Comparison of ENCODE assay signal across 2 cellular contexts in genomic region chr7:130286881-130287280, GRCh38.
TF ChIP-seq lines count a peak whose summit lies in the region.

No MANE protein-coding gene starts in this region.

TF ChIP-seq in IMR-90, 13 proteins besides CTCF, POLR2A, EP300 and RAD21:
- TF ChIP-seq RCOR1 (IDR thresholded peaks at IDR 0.05; ENCODE audit: insufficient replicate concordance, low read length) (no peak), BHLHE40 (IDR thresholded peaks at IDR 0.05; ENCODE audit: low read depth, low read length) (no peak), CHD1 (IDR thresholded peaks at IDR 0.05; ENCODE audit: low read depth, low read length) (no peak), SMC3 (IDR thresholded peaks at IDR 0.05; ENCODE audit: low read depth, low read length) (no peak), CEBPB (IDR thresholded peaks at IDR 0.05; ENCODE audit: low read depth, low read length) (no peak)

TF ChIP-seq in H1, 55 proteins besides CTCF, POLR2A, EP300 and RAD21:
- TF ChIP-seq, protein P1, sequence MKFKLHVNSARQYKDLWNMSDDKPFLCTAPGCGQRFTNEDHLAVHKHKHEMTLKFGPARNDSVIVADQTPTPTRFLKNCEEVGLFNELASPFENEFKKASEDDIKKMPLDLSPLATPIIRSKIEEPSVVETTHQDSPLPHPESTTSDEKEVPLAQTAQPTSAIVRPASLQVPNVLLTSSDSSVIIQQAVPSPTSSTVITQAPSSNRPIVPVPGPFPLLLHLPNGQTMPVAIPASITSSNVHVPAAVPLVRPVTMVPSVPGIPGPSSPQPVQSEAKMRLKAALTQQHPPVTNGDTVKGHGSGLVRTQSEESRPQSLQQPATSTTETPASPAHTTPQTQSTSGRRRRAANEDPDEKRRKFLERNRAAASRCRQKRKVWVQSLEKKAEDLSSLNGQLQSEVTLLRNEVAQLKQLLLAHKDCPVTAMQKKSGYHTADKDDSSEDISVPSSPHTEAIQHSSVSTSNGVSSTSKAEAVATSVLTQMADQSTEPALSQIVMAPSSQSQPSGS (IDR thresholded peaks at IDR 0.05; ENCODE audit: low read length): no peak
- TF ChIP-seq POU5F1 (IDR thresholded peaks at IDR 0.05; ENCODE audit: low read depth, low read length) (no peak), MAFK (IDR thresholded peaks at IDR 0.05; ENCODE audit: low read depth, low read length) (no peak), KDM5A (IDR thresholded peaks at IDR 0.05; ENCODE audit: low read length) (no peak), NRF1 (IDR thresholded peaks at IDR 0.05; ENCODE audit: low read depth, low read length) (no peak), RFX5 (IDR thresholded peaks at IDR 0.05; ENCODE audit: borderline replicate concordance, low read depth, low read length) (no peak), TEAD4 (IDR thresholded peaks at IDR 0.05; ENCODE audit: low read depth, low read length) (no peak), GTF2F1 (IDR thresholded peaks at IDR 0.05; ENCODE audit: borderline replicate concordance, low read depth, low read length) (no peak), ASH2L (IDR thresholded peaks at IDR 0.05; ENCODE audit: low read length) (no peak), SAP30 (IDR thresholded peaks at IDR 0.05; ENCODE audit: insufficient read depth, insufficient replicate concordance, low read length) (no peak), RBBP5 (IDR thresholded peaks at IDR 0.05; ENCODE audit: borderline replicate concordance, low read depth, low read length) (no peak), CBX8 (IDR thresholded peaks at IDR 0.05; ENCODE audit: borderline replicate concordance, low read depth, low read length) (no peak), CTBP2 (IDR thresholded peaks at IDR 0.05; ENCODE audit: borderline replicate concordance, insufficient read depth, insufficient read length, low read length) (no peak), CREB1 (IDR thresholded peaks at IDR 0.05) (no peak), HDAC6 (IDR thresholded peaks at IDR 0.05; ENCODE audit: low read depth, low read length) (no peak), POLR2AphosphoS5 (IDR thresholded peaks at IDR 0.05; ENCODE audit: low read depth, low read length) (no peak), NANOG (IDR thresholded peaks at IDR 0.05; ENCODE audit: insufficient read depth, low read depth, low read length, poor library complexity, severe bottlenecking) (no peak), JUN (IDR thresholded peaks at IDR 0.05; ENCODE audit: low read depth, low read length) (no peak), SP2 (IDR thresholded peaks at IDR 0.05; ENCODE audit: low read length) (no peak)
